In the genomic region with DNA sequence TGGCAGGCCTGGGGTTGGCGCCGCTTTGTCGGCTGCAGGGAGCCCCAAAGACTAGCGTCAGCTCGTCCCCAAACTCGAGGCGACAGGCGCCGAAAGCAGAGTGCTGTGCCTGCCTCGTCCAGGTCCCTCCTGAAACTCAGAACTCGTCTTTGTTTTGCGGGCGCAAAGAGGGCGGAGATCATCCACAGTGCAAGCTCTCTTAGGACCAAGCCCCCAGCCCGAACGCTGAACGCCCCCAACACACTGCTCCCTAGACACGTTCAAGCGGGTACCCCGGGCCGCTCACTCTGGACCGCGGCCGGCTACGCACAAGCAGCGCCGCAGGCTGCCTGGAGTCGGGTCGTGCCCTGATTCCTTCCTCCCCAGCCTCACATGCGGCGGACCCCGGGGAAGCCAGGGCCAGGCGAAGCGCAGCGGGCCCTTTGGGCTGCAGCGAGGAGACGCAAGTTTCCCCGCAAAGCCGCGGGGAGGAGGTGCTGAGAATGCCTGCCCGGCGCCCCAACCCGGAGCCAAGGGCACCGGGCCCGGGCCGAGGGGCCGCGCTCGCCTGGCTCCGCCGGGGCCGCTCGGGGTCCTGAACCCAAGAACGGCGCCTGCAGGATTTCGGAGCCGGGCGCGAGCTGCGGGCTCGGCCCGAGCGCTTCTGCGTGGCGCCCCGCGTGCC, we compare ENCODE assay signal across 8 cellular contexts. TPM values are rescaled to one million over a fixed set of nuclear protein-coding genes. Genes with fewer than 3 reads are reported as not detected.
DNase-seq lines count a peak whose midpoint lies in the region; ATAC-seq and TF ChIP-seq lines count a peak whose summit lies in the region.

No MANE protein-coding gene starts in this region.

- intact Hi-C loops in Right ventricle myocardium superior (cut with DNase I) (loop anchor here (10.0 kb wide), 1 partner anchor 187 kb away; no protein-coding TSS in a partner anchor), right lobe of liver (cut with DNase I) (no loop called here)

- no peaks in the 10 kb centered on the region for H3K9me3 Mint-ChIP-seq in activated naive CD8-positive, alpha-beta T cell (ENCODE audit: low read depth)
- H3K9me3 Mint-ChIP-seq in type B pancreatic cell: no peaks in the 10 kb centered on the region

- H3K36me3 ChIP-seq in cardiac muscle cell (no peaks in the 10 kb centered on the region), right lobe of liver (no peaks in the 10 kb centered on the region), SJCRH30 (no peaks in the 10 kb centered on the region)

- peak overlapping the region; percentile 36 for H3K4me3 ChIP-seq in cardiac muscle cell
- H3K4me3 ChIP-seq in right lobe of liver: peak overlapping the region; percentile 15 to 27 (median 21)
- no peak overlapping the region; the same call in 1 of the 2 replicates for H3K4me3 ChIP-seq in SJCRH30

- peak overlapping the region; percentile 70 for H3K4me3 Mint-ChIP-seq in activated naive CD8-positive, alpha-beta T cell
- peak overlapping the region; percentile 85 for H3K4me3 Mint-ChIP-seq in type B pancreatic cell

- peaks cover 10% of the 10 kb centered on the region for H3K4me1 ChIP-seq in cardiac muscle cell (ENCODE audit: low read depth)
- H3K4me1 ChIP-seq in right lobe of liver: peaks cover 0 to 17% (median 7%) of the 10 kb centered on the region in 4 donors
- peaks cover 11% of the 10 kb centered on the region; the same call in 1 of the 2 replicates for H3K4me1 ChIP-seq in SJCRH30

- TF ChIP-seq POLR2A in right lobe of liver (IDR thresholded peaks at IDR 0.05): no peak

- peak in 1 of 2 donors; percentile 18 for DNase-seq in cardiac muscle cell (ENCODE audit: low read depth in 1 of 2, low spot score in 1 of 2)
- no peak for DNase-seq in Right ventricle myocardium superior
- DNase-seq in right lobe of liver: no peak
- no peak for DNase-seq in type B pancreatic cell (ENCODE audit: extremely low spot score, unreplicated experiment)
- DNase-seq in superior temporal gyrus (ENCODE audit: extremely low spot score): no peak
- no peak for DNase-seq in SHP77 treated with DMSO at 0.1 percent for 48 hours (lab: John Stamatoyannopoulos, UW)
- DNase-seq in SJCRH30: no peak

- no peak overlapping the region for H3K27ac Mint-ChIP-seq in activated naive CD8-positive, alpha-beta T cell
- no peak overlapping the region for H3K27ac Mint-ChIP-seq in type B pancreatic cell

- H3K4me1 Mint-ChIP-seq in activated naive CD8-positive, alpha-beta T cell (ENCODE audit: low read depth): peaks cover 10% of the 10 kb centered on the region
- H3K4me1 Mint-ChIP-seq in type B pancreatic cell (ENCODE audit: unreplicated experiment): peaks cover 6% of the 10 kb centered on the region

- 0% methylated on average over 3 of the region's 67 CpGs for WGBS in right lobe of liver (ENCODE audit: insufficient coverage, low coverage, low lambda C conversion rate, missing lambda C conversion rate)

- H3K27me3 Mint-ChIP-seq in activated naive CD8-positive, alpha-beta T cell: peaks cover 44% of the 10 kb centered on the region
- H3K27me3 Mint-ChIP-seq in type B pancreatic cell: peaks cover 77% of the 10 kb centered on the region

- H3K27me3 ChIP-seq in cardiac muscle cell (peaks cover 94% of the 10 kb centered on the region), right lobe of liver (peaks cover 9 to 20% of the 10 kb centered on the region in 2 donors), SJCRH30 (no peaks in the 10 kb centered on the region)

- H3K9me3 ChIP-seq in cardiac muscle cell (ENCODE audit: low read depth) (no peaks in the 10 kb centered on the region), right lobe of liver (no peaks in the 10 kb centered on the region), SJCRH30 (replicated peaks) (no peaks in the 10 kb centered on the region)

- no peak overlapping the region for H3K27ac ChIP-seq in cardiac muscle cell
- no peak overlapping the region for H3K27ac ChIP-seq in right lobe of liver
- no peak overlapping the region for H3K27ac ChIP-seq in SJCRH30

- H3K36me3 Mint-ChIP-seq in activated naive CD8-positive, alpha-beta T cell: no peaks in the 10 kb centered on the region
- no peaks in the 10 kb centered on the region for H3K36me3 Mint-ChIP-seq in type B pancreatic cell

- TF ChIP-seq CTCF in cardiac muscle cell (IDR thresholded peaks at IDR 0.05; ENCODE audit: low read depth, low read length): no peak
- TF ChIP-seq CTCF in right lobe of liver (IDR thresholded peaks at IDR 0.05): no peak
- TF ChIP-seq CTCF in type B pancreatic cell (conservative IDR thresholded peaks at IDR 0.05): no peak

- ATAC-seq in Right ventricle myocardium superior (ENCODE audit: poor library complexity) (no peak), right lobe of liver (peak in 2 of 4 donors; percentile 5 to 13)

RNA-seq across cellular contexts. Expression of a gene that starts 0.9 kb away (rescaled TPM):
- total RNA-seq in cardiac muscle cell (0.06 and 0.11 TPM in 2 replicates), Right ventricle myocardium superior (not detected), right lobe of liver (1 to 10 TPM in 1 of 6 experiments, under 1 TPM in 2, not detected in 3; 0.62 to 1.3 (median 0.80) TPM), type B pancreatic cell (ENCODE audit: low replicate concordance) (11.3 and 51.7 TPM in 2 replicates)
- polyA plus RNA-seq in cardiac muscle cell: 0.19 TPM in 1 of 2 replicates, not detected in the other
- total RNA-seq in SJCRH30 (2014; rRNA removed; shearing (Covaris generic)): 7.0 and 7.1 TPM in 2 replicates
